In genomic region chr4:687048-687974, GRCh38 we compare ENCODE assay signal across 9 cellular contexts. TPM values are rescaled to one million over a fixed set of nuclear protein-coding genes. Genes with fewer than 3 reads are reported as not detected.
DNase-seq lines count a peak whose midpoint lies in the region; ATAC-seq and TF ChIP-seq lines count a peak whose summit lies in the region.
"Had no signal": no experiment of that assay in that cellular context is flagged by ENCODE, and none has a peak within 500 bp of the region (broad histone marks: within the 10 kb centered on the region; RNA-seq: fewer than 3 reads in every experiment).

No MANE protein-coding gene starts in this region.

- H3K36me3 ChIP-seq in MG63 (no peaks in the 10 kb centered on the region), mesenchymal stem cell (ENCODE audit: control insufficient read depth in 1 of 2, insufficient read depth in 2 of 2, low read depth in 1 of 2, low read length in 2 of 2) (peaks cover 15 to 16% of the 10 kb centered on the region in 2 experiments)

- H4K91ac ChIP-seq in mesenchymal stem cell (ENCODE audit: low read length) = peak overlapping the region; percentile 92

- H3K4me3 ChIP-seq in MG63 (no peak overlapping the region), mesenchymal stem cell (ENCODE audit: insufficient read depth in 1 of 2, low read depth in 1 of 2, low read length in 2 of 2) (peak overlapping the region in 1 of 2 experiments; percentile 83)

- peak; percentile 91 for DNase-seq in MG63
- DNase-seq in mesenchymal stem cell = peak; percentile 94
- no peak for DNase-seq in stimulated activated CD4-positive, alpha-beta T cell treated with anti-CD3 and anti-CD28 coated beads, Interleukin-4, amount 100 ng/mL, for 24 hours
- DNase-seq in activated CD8-positive, alpha-beta T cell treated with anti-CD3 and anti-CD28 coated beads, Interleukin-2, amount 10 ng/mL, durations not matched to agents 7 days and 5 days = no peak

- POLR2A ChIA-PET in activated CD8-positive, alpha-beta T cell treated with anti-CD3 and anti-CD28 coated beads, Interleukin-2, amount 10 ng/mL, durations not matched to agents 7 days and 5 days (lab: Charles Lee) = interaction anchor here (0.9 to 2.1 kb wide), 2 partner anchors 13 to 23 kb away, joined by 3 to 6 read pairs; partner anchors contain the start of gene MYL5

- peak overlapping the region; percentile 88 for H3K9ac ChIP-seq in mesenchymal stem cell (ENCODE audit: low read length)

- H4K8ac ChIP-seq in mesenchymal stem cell (ENCODE audit: low read length) = peak overlapping the region; percentile 94

- peak overlapping the region; percentile 92 for H3K27ac Mint-ChIP-seq in dendritic cell treated with granulocyte-macrophage colony-stimulating factor and Interleukin-4, amounts not matched to agents 40 ng/mL and 50 ng/mL, for 4 days
- no peak overlapping the region for H3K27ac Mint-ChIP-seq in activated CD8-positive, alpha-beta T cell treated with anti-CD3 and anti-CD28 coated beads, Interleukin-2, amount 10 ng/mL, durations not matched to agents 7 days and 5 days

- CTCF ChIA-PET in activated CD8-positive, alpha-beta T cell treated with anti-CD3 and anti-CD28 coated beads, Interleukin-2, amount 10 ng/mL, durations not matched to agents 7 days and 5 days (lab: Charles Lee) = interaction anchor here (1.1 kb wide), 1 partner anchor 10 kb away, joined by 4 read pairs; no protein-coding TSS in a partner anchor

- H3K9me3 ChIP-seq in MG63 (no peaks in the 10 kb centered on the region), mesenchymal stem cell (ENCODE audit: control insufficient read depth, low read length) (no peaks in the 10 kb centered on the region)

- peak overlapping the region; percentile 57 for H3K4me2 ChIP-seq in mesenchymal stem cell (ENCODE audit: low read length, poor library complexity, severe bottlenecking)

- peak overlapping the region; percentile 44 for H3K27ac ChIP-seq in 22Rv1
- H3K27ac ChIP-seq in mesenchymal stem cell (ENCODE audit: low read length, poor library complexity, severe bottlenecking) = peak overlapping the region; percentile 7

- no peak for ATAC-seq in HG02588 (IDR thresholded peaks at IDR 0.05; ENCODE audit: unreplicated experiment)
- no peak for ATAC-seq in activated CD8-positive, alpha-beta T cell treated with anti-CD3 and anti-CD28 coated beads, Interleukin-2, amount 10 ng/mL, durations not matched to agents 7 days and 5 days
- ATAC-seq in GM21619 (IDR thresholded peaks at IDR 0.05; ENCODE audit: unreplicated experiment) = no peak

- peaks cover 2% of the 10 kb centered on the region for H3K79me1 ChIP-seq in mesenchymal stem cell (replicated peaks; ENCODE audit: low read length, poor library complexity, severe bottlenecking)

- H2BK12ac ChIP-seq in mesenchymal stem cell (ENCODE audit: low read length in 2 of 2) = peak overlapping the region; percentile 69 to 99

- H3K36me3 Mint-ChIP-seq in dendritic cell treated with granulocyte-macrophage colony-stimulating factor and Interleukin-4, amounts not matched to agents 40 ng/mL and 50 ng/mL, for 4 days (ENCODE audit: low read depth) = peaks cover 40% of the 10 kb centered on the region
- no peaks in the 10 kb centered on the region for H3K36me3 Mint-ChIP-seq in activated CD8-positive, alpha-beta T cell treated with anti-CD3 and anti-CD28 coated beads, Interleukin-2, amount 10 ng/mL, durations not matched to agents 7 days and 5 days (ENCODE audit: low read depth)

- peaks cover 4% of the 10 kb centered on the region for H3K27me3 Mint-ChIP-seq in dendritic cell treated with granulocyte-macrophage colony-stimulating factor and Interleukin-4, amounts not matched to agents 40 ng/mL and 50 ng/mL, for 4 days
- H3K27me3 Mint-ChIP-seq in activated CD8-positive, alpha-beta T cell treated with anti-CD3 and anti-CD28 coated beads, Interleukin-2, amount 10 ng/mL, durations not matched to agents 7 days and 5 days (ENCODE audit: low read depth) = peaks cover 12% of the 10 kb centered on the region

- intact Hi-C loops in dendritic cell treated with granulocyte-macrophage colony-stimulating factor and Interleukin-4, amounts not matched to agents 40 ng/mL and 50 ng/mL, for 4 days (cut with micrococcal nuclease) = no loop called here

- H3K27me3 ChIP-seq in MG63 = no peaks in the 10 kb centered on the region
- no peaks in the 10 kb centered on the region for H3K27me3 ChIP-seq in mesenchymal stem cell (ENCODE audit: control insufficient read depth in 1 of 2, insufficient read depth in 1 of 2, low read length in 2 of 2)

- peak overlapping the region; percentile 2 for H2BK120ac ChIP-seq in mesenchymal stem cell (ENCODE audit: low read depth, low read length)

- peaks cover 50% of the 10 kb centered on the region for H3K4me1 ChIP-seq in mesenchymal stem cell (ENCODE audit: control insufficient read depth, insufficient read depth, low read depth, low read length)

- H3K4me3 Mint-ChIP-seq in dendritic cell treated with granulocyte-macrophage colony-stimulating factor and Interleukin-4, amounts not matched to agents 40 ng/mL and 50 ng/mL, for 4 days = peak overlapping the region; percentile 77
- H3K4me3 Mint-ChIP-seq in activated CD8-positive, alpha-beta T cell treated with anti-CD3 and anti-CD28 coated beads, Interleukin-2, amount 10 ng/mL, durations not matched to agents 7 days and 5 days = no peak overlapping the region

- TF ChIP-seq CTCF in 22Rv1 (IDR thresholded peaks at IDR 0.05) = no peak

- H3K9me3 Mint-ChIP-seq in dendritic cell treated with granulocyte-macrophage colony-stimulating factor and Interleukin-4, amounts not matched to agents 40 ng/mL and 50 ng/mL, for 4 days = no peaks in the 10 kb centered on the region
- H3K9me3 Mint-ChIP-seq in activated CD8-positive, alpha-beta T cell treated with anti-CD3 and anti-CD28 coated beads, Interleukin-2, amount 10 ng/mL, durations not matched to agents 7 days and 5 days (ENCODE audit: insufficient read depth) = no peaks in the 10 kb centered on the region

- peak overlapping the region; percentile 29 to 50 for H3K4ac ChIP-seq in mesenchymal stem cell (ENCODE audit: low read depth in 1 of 2, low read length in 2 of 2)

- no peak overlapping the region for H3K23ac ChIP-seq in mesenchymal stem cell (ENCODE audit: low read length in 2 of 2)

- peak overlapping the region; percentile 35 to 77 for H3K18ac ChIP-seq in mesenchymal stem cell (ENCODE audit: low read depth in 1 of 2, low read length in 2 of 2)

- H2AK5ac ChIP-seq in mesenchymal stem cell (ENCODE audit: low read length, severe bottlenecking) = no peak overlapping the region

- H2BK15ac ChIP-seq in mesenchymal stem cell (ENCODE audit: low read depth, poor library complexity, severe bottlenecking) = peak overlapping the region; percentile 44

- H2BK5ac ChIP-seq in mesenchymal stem cell (ENCODE audit: low read depth, low read length, poor library complexity, severe bottlenecking) = no peak overlapping the region

- peak overlapping the region; percentile 51 for H2AFZ ChIP-seq in mesenchymal stem cell (ENCODE audit: low read depth, low read length)

- H3K4me1 Mint-ChIP-seq in dendritic cell treated with granulocyte-macrophage colony-stimulating factor and Interleukin-4, amounts not matched to agents 40 ng/mL and 50 ng/mL, for 4 days (ENCODE audit: low read depth) = peaks cover 75% of the 10 kb centered on the region
- H3K4me1 Mint-ChIP-seq in activated CD8-positive, alpha-beta T cell treated with anti-CD3 and anti-CD28 coated beads, Interleukin-2, amount 10 ng/mL, durations not matched to agents 7 days and 5 days (ENCODE audit: low read depth) = peaks cover 15% of the 10 kb centered on the region

- H3K14ac ChIP-seq in mesenchymal stem cell (ENCODE audit: low read length in 2 of 2) = peak overlapping the region in 1 of 2 experiments; percentile 79

- 40% methylated on average over 38 of the region's 38 CpGs for WGBS in mesenchymal stem cell

RNA-seq across cellular contexts. Expression of gene SLC49A3, which starts 1.6 kb away (rescaled TPM):
- total RNA-seq in MG63 (2014; rRNA removed; shearing (Covaris generic); ENCODE audit: low replicate concordance) = 0.49 TPM in 1 of 2 replicates, not detected in the other
- 1.4 TPM for polyA plus RNA-seq in mesenchymal stem cell (2013, experiment 1 of 2)
- polyA plus RNA-seq in mesenchymal stem cell (2013, experiment 2 of 2) = 1.3 TPM
- under 1 TPM; 0.37 to 0.89 TPM for total RNA-seq in activated CD8-positive, alpha-beta T cell treated with anti-CD3 and anti-CD28 coated beads, Interleukin-2, amount 10 ng/mL, durations not matched to agents 7 days and 5 days
- total RNA-seq: SK-MEL-5 had no signal

RNA-seq across cellular contexts. Expression of gene MYL5, which starts 13.0 kb away (rescaled TPM):
- 1.2 TPM in 1 of 2 replicates, not detected in the other for total RNA-seq in MG63 (2014; rRNA removed; shearing (Covaris generic); ENCODE audit: low replicate concordance)
- polyA plus RNA-seq in mesenchymal stem cell (2013, experiment 1 of 2) = 15.0 TPM
- 13.1 TPM for polyA plus RNA-seq in mesenchymal stem cell (2013, experiment 2 of 2)
- 10 to 100 TPM; 11.6 to 19.3 TPM for total RNA-seq in activated CD8-positive, alpha-beta T cell treated with anti-CD3 and anti-CD28 coated beads, Interleukin-2, amount 10 ng/mL, durations not matched to agents 7 days and 5 days

RNA-seq across cellular contexts. Expression of gene ATP5ME, which starts 13.2 kb away (rescaled TPM):
- total RNA-seq in MG63 (2014; rRNA removed; shearing (Covaris generic); ENCODE audit: low replicate concordance) = 183 TPM in 1 of 2 replicates, not detected in the other
- 1,109 TPM for polyA plus RNA-seq in mesenchymal stem cell (2013, experiment 1 of 2)
- 1,079 TPM for polyA plus RNA-seq in mesenchymal stem cell (2013, experiment 2 of 2)
- total RNA-seq in activated CD8-positive, alpha-beta T cell treated with anti-CD3 and anti-CD28 coated beads, Interleukin-2, amount 10 ng/mL, durations not matched to agents 7 days and 5 days = 100 to 1,000 TPM; 243 to 267 TPM

RNA-seq across cellular contexts. Expression of gene PCGF3, which starts 18.3 kb away (rescaled TPM):
- 9.9 and 25.5 TPM in 2 replicates for total RNA-seq in MG63 (2014; rRNA removed; shearing (Covaris generic); ENCODE audit: low replicate concordance)
- 33.6 TPM for polyA plus RNA-seq in mesenchymal stem cell (2013, experiment 1 of 2)
- polyA plus RNA-seq in mesenchymal stem cell (2013, experiment 2 of 2) = 32.1 TPM
- 10 to 100 TPM; 33.5 to 36.2 TPM for total RNA-seq in activated CD8-positive, alpha-beta T cell treated with anti-CD3 and anti-CD28 coated beads, Interleukin-2, amount 10 ng/mL, durations not matched to agents 7 days and 5 days

Comparison
In these comparisons a context has a peak if more than half of its experiments do, and no peak if none do; other contexts are left out.
1. DNase-seq: peak in MG63 (single experiment) and mesenchymal stem cell (single experiment); none in stimulated activated CD4-positive, alpha-beta T cell treated with anti-CD3 and anti-CD28 coated beads, Interleukin-4, amount 100 ng/mL, for 24 hours (single experiment) and activated CD8-positive, alpha-beta T cell treated with anti-CD3 and anti-CD28 coated beads, Interleukin-2, amount 10 ng/mL, durations not matched to agents 7 days and 5 days (single experiment).